ENCODE assay signal across 21 cellular contexts in the genomic region with DNA sequence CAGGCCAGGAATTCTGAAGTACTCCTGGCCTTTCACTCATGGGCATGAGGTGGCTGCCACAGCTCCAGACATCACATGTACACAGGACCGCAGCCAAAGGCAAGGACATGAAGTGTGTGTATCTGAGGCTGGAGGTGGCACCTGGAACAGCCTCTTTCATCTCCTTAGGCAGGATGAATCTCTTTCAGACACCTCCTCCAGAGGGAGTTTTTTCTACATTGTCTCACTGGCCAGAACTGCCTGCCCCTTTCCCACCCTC.
"Had no signal": no experiment of that assay in that cellular context is flagged by ENCODE, and none has a peak within 500 bp of the region (broad histone marks: within the 10 kb centered on the region; RNA-seq: fewer than 3 reads in every experiment).

No MANE protein-coding gene starts in this region.

- H3K36me3 Mint-ChIP-seq: activated naive CD4-positive, alpha-beta T cell treated with anti-CD3 and anti-CD28 coated beads, Interleukin-2, amount 50 U/mL, for 72 hours; brain; T-cell had no signal

- H3K27me3 ChIP-seq: ascending aorta had no signal

- H3K27ac Mint-ChIP-seq: activated CD4-positive, alpha-beta T cell treated with anti-CD3 and anti-CD28 coated beads for 36 hours; activated CD8-positive, alpha-beta T cell treated with anti-CD3 and anti-CD28 coated beads, Interleukin-2, amount 10 ng/mL, durations not matched to agents 7 days and 5 days; activated naive CD4-positive, alpha-beta T cell treated with anti-CD3 and anti-CD28 coated beads, Interleukin-2, amount 50 U/mL, for 72 hours; activated naive CD8-positive, alpha-beta T cell treated with anti-CD3 and anti-CD28 coated beads, Interleukin-2, amount 50 U/mL, for 24 hours; brain; T-cell had no signal

- H3K4me1 Mint-ChIP-seq: activated CD4-positive, alpha-beta T cell treated with anti-CD3 and anti-CD28 coated beads for 36 hours; activated naive CD8-positive, alpha-beta T cell treated with anti-CD3 and anti-CD28 coated beads, Interleukin-2, amount 50 U/mL, for 24 hours; central memory CD8-positive, alpha-beta T cell; T-cell had no signal

- DNase-seq: activated CD4-positive, alpha-beta T cell treated with anti-CD3 and anti-CD28 coated beads for 36 hours; activated CD4-positive, alpha-beta T cell treated with anti-CD3 and anti-CD28 coated beads, Interleukin-2, amount 50 U/mL, for 4 hours; activated CD4-positive, CD25-positive, alpha-beta regulatory T cell; activated CD8-positive, alpha-beta T cell treated with anti-CD3 and anti-CD28 coated beads, Interleukin-2, amount 10 ng/mL, durations not matched to agents 7 days and 5 days; activated naive CD4-positive, alpha-beta T cell treated with Interleukin-2 at 50 U/mL for 16 hours; activated naive CD8-positive, alpha-beta T cell treated with anti-CD3 and anti-CD28 coated beads, Interleukin-2, amount 50 U/mL, for 24 hours; activated T-cell treated with anti-CD3 and anti-CD28 coated beads, Interleukin-2, amount 50 U/mL, for 4 hours; amniotic stem cell; Karpas-422; MM.1S; NCI-H1105; NCI-H1694 treated with DMSO at 0.1 percent for 48 hours; NCI-H2171; NCI-H524; PC-9; T-cell had no signal

- H3K4me1 ChIP-seq: ascending aorta had no signal

- H3K36me3 ChIP-seq: ascending aorta had no signal

- H3K4me2 ChIP-seq: PC-9 had no signal

- ATAC-seq: activated CD4-positive, alpha-beta T cell treated with anti-CD3 and anti-CD28 coated beads for 36 hours; activated CD8-positive, alpha-beta T cell treated with anti-CD3 and anti-CD28 coated beads, Interleukin-2, amount 10 ng/mL, durations not matched to agents 7 days and 5 days; activated naive CD4-positive, alpha-beta T cell treated with anti-CD3 and anti-CD28 coated beads, Interleukin-2, amount 50 U/mL, for 72 hours; activated naive CD8-positive, alpha-beta T cell treated with anti-CD3 and anti-CD28 coated beads, Interleukin-2, amount 50 U/mL, for 24 hours; activated T-cell treated with anti-CD3 and anti-CD28 coated beads, Interleukin-2, amount 50 U/mL, for 4 hours; T-cell had no signal

- H3K4me3 Mint-ChIP-seq: activated CD4-positive, alpha-beta T cell treated with anti-CD3 and anti-CD28 coated beads for 36 hours; activated CD8-positive, alpha-beta T cell treated with anti-CD3 and anti-CD28 coated beads, Interleukin-2, amount 10 ng/mL, durations not matched to agents 7 days and 5 days; activated naive CD8-positive, alpha-beta T cell treated with anti-CD3 and anti-CD28 coated beads, Interleukin-2, amount 50 U/mL, for 24 hours; activated T-cell treated with anti-CD3 and anti-CD28 coated beads, Interleukin-2, amount 50 U/mL, for 4 hours; brain; central memory CD8-positive, alpha-beta T cell; T-cell had no signal

- H3K4me3 ChIP-seq: ascending aorta, PC-9 had no signal

- H3K27ac ChIP-seq: ascending aorta, PC-9, VCaP had no signal

- H3K9me3 ChIP-seq: ascending aorta had no signal

- H3K9me3 Mint-ChIP-seq: activated naive CD4-positive, alpha-beta T cell treated with anti-CD3 and anti-CD28 coated beads, Interleukin-2, amount 50 U/mL, for 72 hours; activated naive CD8-positive, alpha-beta T cell treated with anti-CD3 and anti-CD28 coated beads, Interleukin-2, amount 50 U/mL, for 24 hours; activated T-cell treated with anti-CD3 and anti-CD28 coated beads, Interleukin-2, amount 50 U/mL, for 4 hours; brain; central memory CD8-positive, alpha-beta T cell; T-cell had no signal

- H2AFZ ChIP-seq: PC-9 had no signal
